8 cellular contexts compared by ENCODE assay signal in the genomic region with DNA sequence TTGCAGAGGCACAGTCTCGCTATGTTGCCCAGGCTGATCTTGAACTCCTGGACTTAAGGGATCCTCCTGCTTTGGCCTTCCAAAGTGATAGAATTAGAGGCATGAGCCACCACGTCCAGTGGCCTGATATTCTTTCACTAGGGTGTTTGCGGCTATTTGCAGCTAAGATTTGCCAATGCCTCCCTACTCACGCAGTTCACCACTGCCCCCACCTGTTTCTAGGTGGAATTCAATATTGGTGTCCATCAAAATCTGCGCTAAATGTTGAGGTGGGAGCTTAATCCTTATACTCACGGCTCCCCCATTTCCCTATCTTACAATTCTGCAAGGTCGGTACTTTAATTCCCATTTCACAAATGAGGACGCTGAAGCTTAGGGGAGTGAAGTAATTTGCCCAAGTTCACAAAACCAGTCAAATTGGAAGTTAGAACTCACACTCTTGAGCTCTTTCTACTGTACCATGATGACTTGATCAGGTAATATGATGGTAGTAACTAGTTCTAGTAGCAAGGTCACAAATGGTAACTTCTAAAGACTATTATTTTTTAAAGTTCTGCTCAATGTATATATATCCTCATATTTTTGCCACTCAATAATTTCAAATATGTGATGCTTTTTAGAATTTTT. TPM values are rescaled to one million over a fixed set of nuclear protein-coding genes. Genes with fewer than 3 reads are reported as not detected.
DNase-seq lines count a peak whose midpoint lies in the region; ATAC-seq, FAIRE-seq and TF ChIP-seq lines count a peak whose summit lies in the region.

No MANE protein-coding gene starts in this region.

- FAIRE-seq in HTR-8/SVneo (lab: Jason Lieb, UNC): peak; percentile 99

- no peak overlapping the region for H3K14ac ChIP-seq in neuronal stem cell (ENCODE audit: low read length)

- no peak overlapping the region for H3K4me3 Mint-ChIP-seq in type B pancreatic cell

- no peak overlapping the region for H3K4me2 ChIP-seq in neuronal stem cell (ENCODE audit: insufficient read depth, low read length, poor library complexity, severe bottlenecking)

- H3K18ac ChIP-seq in neuronal stem cell (ENCODE audit: low read length): no peak overlapping the region

- H3K23ac ChIP-seq in neuronal stem cell (ENCODE audit: low read depth, low read length, poor library complexity): no peak overlapping the region

- peaks cover 32% of the 10 kb centered on the region for H3K27me3 Mint-ChIP-seq in type B pancreatic cell

- H3K9me3 ChIP-seq in RWPE2 (ENCODE audit: severe bottlenecking): no peaks in the 10 kb centered on the region
- no peaks in the 10 kb centered on the region for H3K9me3 ChIP-seq in neuronal stem cell (replicated peaks in 1 of 2; ENCODE audit: control insufficient read depth in 2 of 2, insufficient read depth in 1 of 2, low read depth in 1 of 2, low read length in 2 of 2)

- H3K27ac Mint-ChIP-seq in type B pancreatic cell: no peak overlapping the region

- H2BK15ac ChIP-seq in neuronal stem cell (ENCODE audit: low read length): no peak overlapping the region

- no peak overlapping the region for H4K91ac ChIP-seq in neuronal stem cell (ENCODE audit: low read depth, low read length, poor library complexity)

- no peak overlapping the region for H3K4ac ChIP-seq in neuronal stem cell (ENCODE audit: low read length)

- DNase-seq in GM10248 (ENCODE audit: extremely low spot score): peak; percentile 13
- peak; percentile 40 for DNase-seq in HTR-8/SVneo (ENCODE audit: insufficient read length, low spot score)
- DNase-seq in RWPE2 (ENCODE audit: low spot score): no peak
- DNase-seq in hippocampal formation (lab: John Stamatoyannopoulos, UW): peak; percentile 17 to 32
- DNase-seq in type B pancreatic cell (ENCODE audit: extremely low spot score, unreplicated experiment): no peak
- DNase-seq in NCI-H774 (lab: John Stamatoyannopoulos, UW): no peak
- DNase-seq in foreskin melanocyte: no peak
- DNase-seq in neuronal stem cell (ENCODE audit: low spot score): no peak

- H2BK5ac ChIP-seq in neuronal stem cell (ENCODE audit: low read length): no peak overlapping the region

- H3K9me3 Mint-ChIP-seq in type B pancreatic cell: no peaks in the 10 kb centered on the region

- CTCF ChIA-PET in GM10248 (lab: Yijun Ruan, JAX): interaction anchor here (0.6 to 2.6 kb wide), 18 partner anchors 9 to 661 kb away, joined by 3 to 22 read pairs (median 4); no protein-coding TSS in a partner anchor

- WGBS in neuronal stem cell (ENCODE audit: extremely low coverage in 2 of 2, insufficient read length in 2 of 2, insufficient replicate concordance in 1 of 2), 2 donors: no CpG with 5 or more reads among the region's 8 CpGs

- no peaks in the 10 kb centered on the region for H3K4me1 Mint-ChIP-seq in type B pancreatic cell (ENCODE audit: unreplicated experiment)

- H3K36me3 Mint-ChIP-seq in type B pancreatic cell: no peaks in the 10 kb centered on the region

- H3K4me3 ChIP-seq in RWPE2 (ENCODE audit: severe bottlenecking) (no peak overlapping the region), neuronal stem cell (ENCODE audit: low read length in 2 of 2) (no peak overlapping the region)

- H2AFZ ChIP-seq in neuronal stem cell (ENCODE audit: low read length): no peak overlapping the region

- H4K8ac ChIP-seq in neuronal stem cell (ENCODE audit: low read depth, low read length): no peak overlapping the region

- H3K4me1 ChIP-seq in RWPE2 (ENCODE audit: insufficient read depth, poor library complexity, severe bottlenecking) (no peaks in the 10 kb centered on the region), neuronal stem cell (ENCODE audit: control insufficient read depth in 2 of 2, insufficient read depth in 1 of 2, low read depth in 1 of 2, low read length in 2 of 2) (no peaks in the 10 kb centered on the region)

- no peak overlapping the region for H2BK120ac ChIP-seq in neuronal stem cell (ENCODE audit: low read depth, low read length)

- TF ChIP-seq CTCF in GM10248 (IDR thresholded peaks at IDR 0.05; ENCODE audit: control extremely low read depth, extremely low read depth, low read depth, missing control alignments): peak; percentile 17
- TF ChIP-seq CTCF in RWPE2 (IDR thresholded peaks at IDR 0.05; ENCODE audit: poor library complexity, severe bottlenecking): peak; percentile 79
- peak; percentile 69 for TF ChIP-seq CTCF in type B pancreatic cell (conservative IDR thresholded peaks at IDR 0.05)

- H3K9ac ChIP-seq in neuronal stem cell (ENCODE audit: low read depth, low read length, poor library complexity): no peak overlapping the region

- peak; percentile 66; the same call in 2 of the 3 replicates for ATAC-seq in RWPE2 (ENCODE audit: low read depth)

- POLR2A ChIA-PET in GM10248 (lab: Yijun Ruan, JAX): no interaction called here

- H3K36me3 ChIP-seq in RWPE2 (ENCODE audit: low read depth) (no peaks in the 10 kb centered on the region), neuronal stem cell (replicated peaks in 1 of 2; ENCODE audit: control insufficient read depth in 2 of 2, insufficient read depth in 2 of 2, low read length in 2 of 2) (no peaks in the 10 kb centered on the region)

- H3K27me3 ChIP-seq in RWPE2 (ENCODE audit: insufficient read depth, poor library complexity, severe bottlenecking) (peaks cover 7% of the 10 kb centered on the region), neuronal stem cell (ENCODE audit: control insufficient read depth in 3 of 3, insufficient read depth in 3 of 3, low read depth in 1 of 3, low read length in 3 of 3) (peaks cover 0 to 15% (median 0%) of the 10 kb centered on the region in 3 experiments)

- H2AK5ac ChIP-seq in neuronal stem cell (ENCODE audit: low read depth, low read length): no peak overlapping the region

- no peaks in the 10 kb centered on the region for H3K79me1 ChIP-seq in neuronal stem cell (ENCODE audit: low read depth, low read length)

- no peak overlapping the region for H2BK12ac ChIP-seq in neuronal stem cell (ENCODE audit: low read length)

- H3K27ac ChIP-seq in RWPE2 (ENCODE audit: poor library complexity, severe bottlenecking): no peak overlapping the region
- no peak overlapping the region for H3K27ac ChIP-seq in neuronal stem cell (replicated peaks; ENCODE audit: low read length)

RNA-seq across cellular contexts. Expression of gene LRRC9, which starts 22.1 kb away (rescaled TPM):
- 0.50 and 1.7 TPM in 2 replicates for total RNA-seq in type B pancreatic cell (ENCODE audit: low replicate concordance)
- 0.99 TPM for polyA plus RNA-seq in neuronal stem cell (2013, experiment 1 of 2)
- 1.1 TPM for polyA plus RNA-seq in neuronal stem cell (2013, experiment 2 of 2)

RNA-seq across cellular contexts. Expression of gene RTN1, which starts 27.3 kb away (rescaled TPM):
- total RNA-seq in type B pancreatic cell (ENCODE audit: low replicate concordance): 4.9 and 11.1 TPM in 2 replicates
- polyA plus RNA-seq in neuronal stem cell (2013, experiment 1 of 2): 27.9 TPM
- 28.5 TPM for polyA plus RNA-seq in neuronal stem cell (2013, experiment 2 of 2)

Comparison
In these comparisons a context has a peak if more than half of its experiments do, and no peak if none do; other contexts are left out.
1. DNase-seq: peak in GM10248 (single experiment), HTR-8/SVneo (single experiment) and hippocampal formation (2 of 2); none in RWPE2 (single experiment), type B pancreatic cell (single experiment), NCI-H774 (single experiment), foreskin melanocyte (single experiment) and neuronal stem cell (single experiment).
2. CTCF ChIP-seq: peak in every context shown above with its lines; median percentile 79 in RWPE2; 69 in type B pancreatic cell; 17 in GM10248.